In the genomic region with DNA sequence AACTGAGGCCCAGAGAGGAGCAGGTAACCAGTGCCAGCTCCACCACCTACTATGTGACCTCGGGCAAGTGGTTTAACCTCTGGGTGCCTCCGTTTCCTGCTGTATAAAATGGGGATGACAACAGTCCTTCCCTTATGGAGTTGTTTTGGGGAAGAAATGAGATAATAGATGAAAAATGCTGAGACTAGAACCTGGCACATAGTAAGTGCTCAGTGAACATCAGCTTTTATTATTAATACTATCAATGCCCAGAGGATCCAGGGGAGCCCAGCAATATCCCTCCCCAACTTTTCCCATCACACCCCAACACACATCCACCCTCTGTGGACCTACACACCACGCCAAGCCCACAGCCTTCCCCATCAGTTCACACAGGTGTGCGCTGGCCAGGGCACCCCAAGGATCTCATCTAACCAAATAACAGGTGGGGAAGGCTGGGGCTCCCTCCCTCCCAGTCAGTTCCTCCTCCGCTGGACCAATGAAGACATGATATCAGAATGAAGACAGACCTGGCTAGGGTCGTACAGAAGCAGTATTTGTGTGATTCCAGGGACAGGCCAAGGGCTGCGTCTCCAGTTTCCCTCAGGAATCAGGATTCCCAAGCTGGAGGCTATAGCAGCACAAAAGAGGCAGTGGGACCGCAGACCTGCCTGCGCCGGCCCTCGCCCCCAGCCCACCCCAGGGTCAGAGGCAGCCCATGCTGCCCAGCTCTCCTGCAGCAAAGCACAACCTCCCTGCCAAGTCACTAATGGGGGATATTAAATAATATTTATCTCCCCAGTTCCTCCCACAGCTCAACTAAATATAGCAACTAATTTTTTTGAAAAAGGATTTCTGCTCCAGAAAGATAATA, we compare ENCODE assay signal across 1 cellular context.
TF ChIP-seq lines count a peak whose summit lies in the region.

No MANE protein-coding gene starts in this region.

TF ChIP-seq in HEK293, 187 proteins besides CTCF, POLR2A, EP300 and RAD21:
- TF ChIP-seq ZNF664 (tag by site-specific recombination; IDR thresholded peaks at IDR 0.05) (peak; percentile 93), ZNF624 (tag by site-specific recombination; IDR thresholded peaks at IDR 0.05) (no peak)
TF ChIP-seq in HEK293: peak in this region for 1.
